In the genomic region with DNA sequence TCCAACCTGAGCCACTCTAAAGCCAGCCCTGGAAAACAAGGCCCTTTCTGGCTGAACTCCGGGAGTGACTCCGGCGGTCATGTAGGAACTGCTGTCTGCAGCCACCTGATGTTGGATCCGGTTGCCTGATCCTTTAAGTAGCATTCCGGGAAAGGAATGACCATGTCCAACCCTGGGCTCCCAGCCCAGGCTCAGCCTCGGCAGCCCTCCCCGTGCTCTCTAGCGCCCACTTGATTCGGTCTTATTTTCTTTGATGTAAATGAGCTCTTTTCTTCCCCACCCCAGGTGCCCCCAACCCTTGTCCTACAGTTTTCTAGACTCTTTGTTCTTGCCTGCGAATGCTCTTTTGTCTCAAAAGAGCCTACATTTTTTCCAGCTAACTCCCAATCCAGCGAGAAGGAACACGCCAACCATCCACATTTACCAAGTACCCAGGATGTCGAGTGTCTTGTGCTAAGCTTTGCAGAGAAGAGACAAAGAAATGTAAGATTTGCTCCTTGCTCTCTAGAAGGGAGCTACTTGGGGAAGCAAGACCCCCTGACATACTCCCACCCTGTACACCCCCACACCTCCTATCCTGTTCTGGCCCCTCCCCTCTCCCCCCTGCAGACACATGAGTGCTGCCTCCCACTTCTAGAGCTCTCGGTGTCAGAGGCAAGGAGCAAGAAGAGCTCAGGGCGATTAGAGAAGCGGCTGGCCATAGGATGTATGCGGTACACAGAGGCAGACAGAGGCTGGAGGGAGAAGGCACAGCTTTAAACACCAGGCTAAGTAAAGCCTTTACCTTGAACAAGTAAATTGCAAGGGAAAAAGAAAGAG, we compare ENCODE assay signal across 1 cellular context.
TF ChIP-seq lines count a peak whose summit lies in the region.

No MANE protein-coding gene starts in this region.

TF ChIP-seq in H1, 55 proteins besides CTCF, POLR2A, EP300 and RAD21:
- TF ChIP-seq NRF1 (IDR thresholded peaks at IDR 0.05; ENCODE audit: low read depth, low read length) (no peak), JUND (IDR thresholded peaks at IDR 0.05; ENCODE audit: low read length) (no peak), CTBP2 (IDR thresholded peaks at IDR 0.05; ENCODE audit: borderline replicate concordance, insufficient read depth, insufficient read length, low read length) (peak; percentile 31), TBP (IDR thresholded peaks at IDR 0.05; ENCODE audit: low read depth, low read length) (peak; percentile 67), ASH2L (IDR thresholded peaks at IDR 0.05; ENCODE audit: low read length) (peak; percentile 56), CREB1 (IDR thresholded peaks at IDR 0.05) (no peak), YY1 (IDR thresholded peaks at IDR 0.05; ENCODE audit: low read depth, low read length) (0 out of 2 replicates have a peak, but pooled peaks have one; percentile 10), KDM5A (IDR thresholded peaks at IDR 0.05; ENCODE audit: low read length) (no peak), GTF2F1 (IDR thresholded peaks at IDR 0.05; ENCODE audit: borderline replicate concordance, low read depth, low read length) (no peak), TAF7 (optimal IDR thresholded peaks at IDR 0.05; ENCODE audit: borderline replicate concordance, low read depth, low read length) (peak; percentile 25), TAF1 (IDR thresholded peaks at IDR 0.05; ENCODE audit: low read depth, low read length) (0 out of 2 replicates have a peak, but pooled peaks have one; percentile 40), KDM1A (IDR thresholded peaks at IDR 0.05; ENCODE audit: borderline replicate concordance, low read length) (no peak)
- TF ChIP-seq, protein P1, sequence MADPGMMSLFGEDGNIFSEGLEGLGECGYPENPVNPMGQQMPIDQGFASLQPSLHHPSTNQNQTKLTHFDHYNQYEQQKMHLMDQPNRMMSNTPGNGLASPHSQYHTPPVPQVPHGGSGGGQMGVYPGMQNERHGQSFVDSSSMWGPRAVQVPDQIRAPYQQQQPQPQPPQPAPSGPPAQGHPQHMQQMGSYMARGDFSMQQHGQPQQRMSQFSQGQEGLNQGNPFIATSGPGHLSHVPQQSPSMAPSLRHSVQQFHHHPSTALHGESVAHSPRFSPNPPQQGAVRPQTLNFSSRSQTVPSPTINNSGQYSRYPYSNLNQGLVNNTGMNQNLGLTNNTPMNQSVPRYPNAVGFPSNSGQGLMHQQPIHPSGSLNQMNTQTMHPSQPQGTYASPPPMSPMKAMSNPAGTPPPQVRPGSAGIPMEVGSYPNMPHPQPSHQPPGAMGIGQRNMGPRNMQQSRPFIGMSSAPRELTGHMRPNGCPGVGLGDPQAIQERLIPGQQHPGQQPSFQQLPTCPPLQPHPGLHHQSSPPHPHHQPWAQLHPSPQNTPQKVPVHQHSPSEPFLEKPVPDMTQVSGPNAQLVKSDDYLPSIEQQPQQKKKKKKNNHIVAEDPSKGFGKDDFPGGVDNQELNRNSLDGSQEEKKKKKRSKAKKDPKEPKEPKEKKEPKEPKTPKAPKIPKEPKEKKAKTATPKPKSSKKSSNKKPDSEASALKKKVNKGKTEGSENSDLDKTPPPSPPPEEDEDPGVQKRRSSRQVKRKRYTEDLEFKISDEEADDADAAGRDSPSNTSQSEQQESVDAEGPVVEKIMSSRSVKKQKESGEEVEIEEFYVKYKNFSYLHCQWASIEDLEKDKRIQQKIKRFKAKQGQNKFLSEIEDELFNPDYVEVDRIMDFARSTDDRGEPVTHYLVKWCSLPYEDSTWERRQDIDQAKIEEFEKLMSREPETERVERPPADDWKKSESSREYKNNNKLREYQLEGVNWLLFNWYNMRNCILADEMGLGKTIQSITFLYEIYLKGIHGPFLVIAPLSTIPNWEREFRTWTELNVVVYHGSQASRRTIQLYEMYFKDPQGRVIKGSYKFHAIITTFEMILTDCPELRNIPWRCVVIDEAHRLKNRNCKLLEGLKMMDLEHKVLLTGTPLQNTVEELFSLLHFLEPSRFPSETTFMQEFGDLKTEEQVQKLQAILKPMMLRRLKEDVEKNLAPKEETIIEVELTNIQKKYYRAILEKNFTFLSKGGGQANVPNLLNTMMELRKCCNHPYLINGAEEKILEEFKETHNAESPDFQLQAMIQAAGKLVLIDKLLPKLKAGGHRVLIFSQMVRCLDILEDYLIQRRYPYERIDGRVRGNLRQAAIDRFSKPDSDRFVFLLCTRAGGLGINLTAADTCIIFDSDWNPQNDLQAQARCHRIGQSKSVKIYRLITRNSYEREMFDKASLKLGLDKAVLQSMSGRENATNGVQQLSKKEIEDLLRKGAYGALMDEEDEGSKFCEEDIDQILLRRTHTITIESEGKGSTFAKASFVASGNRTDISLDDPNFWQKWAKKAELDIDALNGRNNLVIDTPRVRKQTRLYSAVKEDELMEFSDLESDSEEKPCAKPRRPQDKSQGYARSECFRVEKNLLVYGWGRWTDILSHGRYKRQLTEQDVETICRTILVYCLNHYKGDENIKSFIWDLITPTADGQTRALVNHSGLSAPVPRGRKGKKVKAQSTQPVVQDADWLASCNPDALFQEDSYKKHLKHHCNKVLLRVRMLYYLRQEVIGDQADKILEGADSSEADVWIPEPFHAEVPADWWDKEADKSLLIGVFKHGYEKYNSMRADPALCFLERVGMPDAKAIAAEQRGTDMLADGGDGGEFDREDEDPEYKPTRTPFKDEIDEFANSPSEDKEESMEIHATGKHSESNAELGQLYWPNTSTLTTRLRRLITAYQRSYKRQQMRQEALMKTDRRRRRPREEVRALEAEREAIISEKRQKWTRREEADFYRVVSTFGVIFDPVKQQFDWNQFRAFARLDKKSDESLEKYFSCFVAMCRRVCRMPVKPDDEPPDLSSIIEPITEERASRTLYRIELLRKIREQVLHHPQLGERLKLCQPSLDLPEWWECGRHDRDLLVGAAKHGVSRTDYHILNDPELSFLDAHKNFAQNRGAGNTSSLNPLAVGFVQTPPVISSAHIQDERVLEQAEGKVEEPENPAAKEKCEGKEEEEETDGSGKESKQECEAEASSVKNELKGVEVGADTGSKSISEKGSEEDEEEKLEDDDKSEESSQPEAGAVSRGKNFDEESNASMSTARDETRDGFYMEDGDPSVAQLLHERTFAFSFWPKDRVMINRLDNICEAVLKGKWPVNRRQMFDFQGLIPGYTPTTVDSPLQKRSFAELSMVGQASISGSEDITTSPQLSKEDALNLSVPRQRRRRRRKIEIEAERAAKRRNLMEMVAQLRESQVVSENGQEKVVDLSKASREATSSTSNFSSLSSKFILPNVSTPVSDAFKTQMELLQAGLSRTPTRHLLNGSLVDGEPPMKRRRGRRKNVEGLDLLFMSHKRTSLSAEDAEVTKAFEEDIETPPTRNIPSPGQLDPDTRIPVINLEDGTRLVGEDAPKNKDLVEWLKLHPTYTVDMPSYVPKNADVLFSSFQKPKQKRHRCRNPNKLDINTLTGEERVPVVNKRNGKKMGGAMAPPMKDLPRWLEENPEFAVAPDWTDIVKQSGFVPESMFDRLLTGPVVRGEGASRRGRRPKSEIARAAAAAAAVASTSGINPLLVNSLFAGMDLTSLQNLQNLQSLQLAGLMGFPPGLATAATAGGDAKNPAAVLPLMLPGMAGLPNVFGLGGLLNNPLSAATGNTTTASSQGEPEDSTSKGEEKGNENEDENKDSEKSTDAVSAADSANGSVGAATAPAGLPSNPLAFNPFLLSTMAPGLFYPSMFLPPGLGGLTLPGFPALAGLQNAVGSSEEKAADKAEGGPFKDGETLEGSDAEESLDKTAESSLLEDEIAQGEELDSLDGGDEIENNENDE (IDR thresholded peaks at IDR 0.05; ENCODE audit: insufficient replicate concordance, low read length), result peak; percentile 62
- TF ChIP-seq, protein P2, sequence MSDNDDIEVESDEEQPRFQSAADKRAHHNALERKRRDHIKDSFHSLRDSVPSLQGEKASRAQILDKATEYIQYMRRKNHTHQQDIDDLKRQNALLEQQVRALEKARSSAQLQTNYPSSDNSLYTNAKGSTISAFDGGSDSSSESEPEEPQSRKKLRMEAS (IDR thresholded peaks at IDR 0.05), result no peak
